Comparison of ENCODE assay signal across 8 cellular contexts in the genomic region with DNA sequence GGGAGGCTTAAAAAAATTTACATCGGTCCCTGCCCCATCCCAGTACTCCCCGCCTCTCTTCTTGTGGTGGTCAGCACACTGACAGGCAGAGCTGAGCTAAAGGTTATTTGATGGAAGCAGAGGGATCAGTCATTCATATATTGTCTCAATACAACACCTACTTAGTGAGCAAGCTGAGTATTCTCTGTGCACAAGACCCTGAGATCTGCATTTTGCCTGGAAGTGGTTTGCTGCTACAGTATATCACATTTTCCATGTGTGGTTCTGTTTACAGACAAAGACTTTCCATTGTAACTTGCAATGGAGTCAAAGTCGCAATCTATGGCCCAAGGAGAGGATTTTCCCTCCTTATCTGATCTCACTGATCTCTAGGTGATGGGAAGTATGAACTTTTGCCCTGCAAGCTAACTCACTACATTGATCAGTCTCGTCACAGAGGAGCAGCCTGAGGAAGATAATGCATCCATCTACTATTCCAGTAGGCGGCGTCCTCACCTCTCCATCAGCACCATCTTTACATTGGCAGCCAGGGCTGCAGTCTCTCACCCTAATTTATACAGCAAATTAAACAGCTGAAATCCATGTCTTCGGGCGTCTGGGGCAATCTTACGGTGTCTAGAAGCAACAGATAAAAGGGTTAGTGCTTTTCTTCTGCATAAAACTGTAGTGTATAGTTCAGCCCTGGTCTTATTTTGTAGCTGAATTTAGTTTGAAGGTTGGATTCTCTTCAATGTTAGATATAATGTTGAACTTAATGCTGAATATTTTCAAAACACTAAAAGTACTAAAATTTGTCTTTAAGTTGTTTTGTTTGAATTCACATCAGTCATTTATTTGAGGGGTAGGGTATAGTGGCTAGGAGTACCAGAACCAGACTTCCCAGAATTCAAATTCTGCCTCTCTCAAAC. TPM values are rescaled to one million over a fixed set of nuclear protein-coding genes. Genes with fewer than 3 reads are reported as not detected.
A peak's percentile ranks its signal among the peaks of the same experiment; 100 is the strongest.
DNase-seq lines count a peak whose midpoint lies in the region; ATAC-seq and TF ChIP-seq lines count a peak whose summit lies in the region.

No MANE protein-coding gene starts in this region.

- peaks cover 5% of the 10 kb centered on the region for H3K36me3 Mint-ChIP-seq in activated B cell treated with CpG ODN at 0.5 μM for 24 hours (ENCODE audit: low read depth)
- no peaks in the 10 kb centered on the region for H3K36me3 Mint-ChIP-seq in mesothelial cell of epicardium
- H3K36me3 Mint-ChIP-seq in stimulated activated naive CD8-positive, alpha-beta T cell treated with anti-CD3 and anti-CD28 coated beads, Interleukin-15, Interleukin-2, amounts not matched to agents 100 ng/mL and 50 ng/mL, for 24 hours (ENCODE audit: low read depth), result peaks cover 5% of the 10 kb centered on the region

- intact Hi-C loops in activated B cell treated with CpG ODN at 0.5 μM for 24 hours (cut with micrococcal nuclease), result loop anchor here (1.0 to 2.0 kb wide), 7 partner anchors 13 to 332 kb away; a partner anchor contains a TSS

- H3K36me3 ChIP-seq in BJ (ENCODE audit: control insufficient read depth, insufficient read depth, low read length), result no peaks in the 10 kb centered on the region; the same call in 1 of the 2 replicates

- H3K4me3 Mint-ChIP-seq in activated B cell treated with CpG ODN at 0.5 μM for 24 hours (no peak overlapping the region), mesothelial cell of epicardium (no peak overlapping the region)
- no peak overlapping the region for H3K4me3 Mint-ChIP-seq in stimulated activated naive CD8-positive, alpha-beta T cell treated with anti-CD3 and anti-CD28 coated beads, Interleukin-15, Interleukin-2, amounts not matched to agents 100 ng/mL and 50 ng/mL, for 24 hours

- peak; percentile 49 for ATAC-seq in GM18870 (IDR thresholded peaks at IDR 0.05; ENCODE audit: unreplicated experiment)
- peak; percentile 62 for ATAC-seq in HG03135 (IDR thresholded peaks at IDR 0.05; ENCODE audit: unreplicated experiment)
- peak; percentile 62 for ATAC-seq in activated B cell treated with CpG ODN at 0.5 μM for 24 hours (ENCODE audit: low read depth)

- H3K9me3 Mint-ChIP-seq in activated B cell treated with CpG ODN at 0.5 μM for 24 hours (no peaks in the 10 kb centered on the region), mesothelial cell of epicardium (no peaks in the 10 kb centered on the region)
- no peaks in the 10 kb centered on the region for H3K9me3 Mint-ChIP-seq in stimulated activated naive CD8-positive, alpha-beta T cell treated with anti-CD3 and anti-CD28 coated beads, Interleukin-15, Interleukin-2, amounts not matched to agents 100 ng/mL and 50 ng/mL, for 24 hours

- H3K27me3 Mint-ChIP-seq in activated B cell treated with CpG ODN at 0.5 μM for 24 hours (no peaks in the 10 kb centered on the region), mesothelial cell of epicardium (ENCODE audit: low read depth) (no peaks in the 10 kb centered on the region)
- no peaks in the 10 kb centered on the region for H3K27me3 Mint-ChIP-seq in stimulated activated naive CD8-positive, alpha-beta T cell treated with anti-CD3 and anti-CD28 coated beads, Interleukin-15, Interleukin-2, amounts not matched to agents 100 ng/mL and 50 ng/mL, for 24 hours

- CTCF ChIA-PET in BJ (lab: Yijun Ruan, JAX), result interaction anchor here (0.6 to 2.7 kb wide), 30 partner anchors 10 to 331 kb away, joined by 3 to 49 read pairs (median 4); no protein-coding TSS in a partner anchor
- CTCF ChIA-PET in activated B cell treated with CpG ODN at 0.5 μM for 24 hours (lab: Charles Lee), result interaction anchor here (0.5 to 3.0 kb wide), 30 partner anchors 9 to 332 kb away, joined by 3 to 46 read pairs (median 4); no protein-coding TSS in a partner anchor

- H3K4me1 Mint-ChIP-seq in activated B cell treated with CpG ODN at 0.5 μM for 24 hours, result peaks cover 41% of the 10 kb centered on the region
- H3K4me1 Mint-ChIP-seq in mesothelial cell of epicardium, result peaks cover 14% of the 10 kb centered on the region
- peaks cover 76% of the 10 kb centered on the region for H3K4me1 Mint-ChIP-seq in stimulated activated naive CD8-positive, alpha-beta T cell treated with anti-CD3 and anti-CD28 coated beads, Interleukin-15, Interleukin-2, amounts not matched to agents 100 ng/mL and 50 ng/mL, for 24 hours (ENCODE audit: low read depth)

- peak; percentile 88 for TF ChIP-seq CTCF in BJ (IDR thresholded peaks at IDR 0.05; ENCODE audit: insufficient read depth, low read depth, low read length)
- TF ChIP-seq CTCF in activated B cell treated with CpG ODN at 0.5 μM for 24 hours (IDR thresholded peaks at IDR 0.05), result peak; percentile 19
- peak; percentile 57 for TF ChIP-seq CTCF in mesothelial cell of epicardium (IDR thresholded peaks at IDR 0.05; ENCODE audit: unreplicated experiment)

- POLR2A ChIA-PET in BJ (lab: Charles Lee) (no interaction called here), activated B cell treated with CpG ODN at 0.5 μM for 24 hours (lab: Charles Lee) (interaction anchor here (0.5 to 1.7 kb wide), 6 partner anchors 24 to 191 kb away, joined by 3 to 12 read pairs (median 4); no protein-coding TSS in a partner anchor)

- DNase-seq in BJ (ENCODE audit: low read depth) (no peak), NCI-H2171 (lab: John Stamatoyannopoulos, UW) (peak; percentile 38), activated B cell treated with CpG ODN at 0.5 μM for 24 hours (no peak), dedifferentiated amniotic fluid mesenchymal stem cell (ENCODE audit: extremely low spot score) (peak; percentile 64), mesothelial cell of epicardium (ENCODE audit: low spot score in 2 of 2, unreplicated experiment in 2 of 2) (no peak)

- no peak overlapping the region for H3K4me3 ChIP-seq in BJ (ENCODE audit: low read depth, low read length)

- H3K27ac Mint-ChIP-seq in activated B cell treated with CpG ODN at 0.5 μM for 24 hours (no peak overlapping the region), mesothelial cell of epicardium (no peak overlapping the region)
- peak overlapping the region; percentile 46 for H3K27ac Mint-ChIP-seq in stimulated activated naive CD8-positive, alpha-beta T cell treated with anti-CD3 and anti-CD28 coated beads, Interleukin-15, Interleukin-2, amounts not matched to agents 100 ng/mL and 50 ng/mL, for 24 hours

- H3K27me3 ChIP-seq in BJ (ENCODE audit: control insufficient read depth, insufficient read depth, low read length), result no peaks in the 10 kb centered on the region

RNA-seq across cellular contexts. Expression of a gene that starts 3.2 kb away (rescaled TPM):
- polyA plus RNA-seq in BJ (2011; rRNA removed), result 31.6 and 39.8 TPM in 2 replicates
- 25.6 and 31.4 TPM in 2 replicates for polyA minus RNA-seq in BJ (2011; rRNA and poly(A)+ RNA removed)
- 61.4 and 73.1 TPM in 2 replicates for total RNA-seq in activated B cell treated with CpG ODN at 0.5 μM for 24 hours
- total RNA-seq in mesothelial cell of epicardium, result 45.6 to 47.6 TPM (median 46.6 TPM) in 3 replicates

Comparison
In these comparisons a context has a peak if more than half of its experiments do, and no peak if none do; other contexts are left out.
1. DNase-seq: peak in NCI-H2171 (single experiment) and dedifferentiated amniotic fluid mesenchymal stem cell (single experiment); none in BJ (single experiment), activated B cell treated with CpG ODN at 0.5 μM for 24 hours (single experiment) and mesothelial cell of epicardium (0 of 2).
2. CTCF ChIP-seq: peak in every context shown above with its lines; median percentile 88 in BJ; 57 in mesothelial cell of epicardium; 19 in activated B cell treated with CpG ODN at 0.5 μM for 24 hours.
3. Peak in every context shown above with its lines, with median percentiles within 50 percentile points of each other: ATAC-seq.